33 cellular contexts compared by ENCODE assay signal in genomic region chr3:161552984-161553383, GRCh38. TPM values are rescaled to one million over a fixed set of nuclear protein-coding genes. Genes with fewer than 3 reads are reported as not detected.
"Had no signal": no experiment of that assay in that cellular context is flagged by ENCODE, and none has a peak within 500 bp of the region (broad histone marks: within the 10 kb centered on the region; RNA-seq: fewer than 3 reads in every experiment).

No MANE protein-coding gene starts in this region.

- DNase-seq: activated B cell treated with CpG ODN at 0.5 μM for 24 hours; activated CD4-positive, alpha-beta memory T cell treated with anti-CD3 and anti-CD28 coated beads, Interleukin-2, amount 10 ng/mL, durations not matched to agents 7 days and 5 days; activated CD4-positive, alpha-beta T cell treated with anti-CD3 and anti-CD28 coated beads for 4 hours; activated CD4-positive, alpha-beta T cell treated with anti-CD3 and anti-CD28 coated beads, Interleukin-2, amount 50 U/mL, for 1 hour; activated CD4-positive, CD25-positive, alpha-beta regulatory T cell treated with anti-CD3 and anti-CD28 coated beads, Interleukin-2, amount 50 U/mL, for 72 hours; activated CD8-positive, alpha-beta memory T cell treated with anti-CD3 and anti-CD28 coated beads for 24 hours; activated CD8-positive, alpha-beta memory T cell treated with anti-CD3 and anti-CD28 coated beads, Interleukin-2, amount 10 ng/mL, durations not matched to agents 7 days and 5 days; activated CD8-positive, alpha-beta memory T cell treated with anti-CD3 and anti-CD28 coated beads, Interleukin-2, amount 50 U/mL, for 48 hours; activated effector memory CD4-positive, alpha-beta T cell treated with Interleukin-2 at 50 U/mL for 16 hours; activated naive CD4-positive, alpha-beta T cell treated with anti-CD3 and anti-CD28 coated beads, Interleukin-2, amount 10 ng/mL, durations not matched to agents 7 days and 5 days; activated naive CD8-positive, alpha-beta T cell treated with anti-CD3 and anti-CD28 coated beads, Interleukin-2, amount 50 U/mL, for 24 hours; activated T-cell treated with anti-CD3 and anti-CD28 coated beads, Interleukin-2, amount 50 U/mL, for 48 hours; anterior cingulate cortex; caudate nucleus; cerebellar nuclear complex; Karpas-422; KBM-7; NCI-H1048; NCI-H1436 treated with DMSO at 0.1 percent for 48 hours; NCI-H1694 treated with DMSO at 0.1 percent for 48 hours; NCI-H2029; NCI-H2171 treated with DMSO at 0.1 percent for 48 hours; NCI-H2227 treated with DMSO at 0.1 percent for 48 hours; NCI-H446 treated with DMSO at 0.1 percent for 48 hours; NCI-H524; RPMI8226; SIG-M5; T1000 had no signal

- ATAC-seq: activated CD8-positive, alpha-beta memory T cell treated with anti-CD3 and anti-CD28 coated beads, Interleukin-2, amount 10 ng/mL, durations not matched to agents 7 days and 5 days; activated naive CD8-positive, alpha-beta T cell treated with anti-CD3 and anti-CD28 coated beads, Interleukin-2, amount 50 U/mL, for 24 hours; Panc1 had no signal

- FAIRE-seq: bronchial epithelial cell had no signal

RNA-seq across cellular contexts. Expression of gene OTOL1, which starts 56.4 kb away (rescaled TPM):
- total RNA-seq: activated B cell treated with CpG ODN at 0.5 μM for 24 hours; activated CD4-positive, alpha-beta memory T cell treated with anti-CD3 and anti-CD28 coated beads, Interleukin-2, amount 10 ng/mL, durations not matched to agents 7 days and 5 days; activated CD8-positive, alpha-beta memory T cell treated with anti-CD3 and anti-CD28 coated beads, Interleukin-2, amount 10 ng/mL, durations not matched to agents 7 days and 5 days; bronchial epithelial cell; MCF 10A; T-helper 1 cell treated with Interleukin-12 subunit alpha and Interleukin-12 subunit beta and Interleukin-4 antibody, amounts not matched to agents 30 ng/mL and 1 ng/mL, for 36 hours; T-helper 2 cell treated with Interferon-gamma antibody and Interleukin-4, amounts not matched to agents 100 ng/mL and 5 ng/mL, for 36 hours had no signal
